8 cellular contexts compared by ENCODE assay signal in genomic region chr5:132961887-132962286, GRCh38.
DNase-seq lines count a peak whose midpoint lies in the region; ATAC-seq lines count a peak whose summit lies in the region.

No MANE protein-coding gene starts in this region.

- peak overlapping the region; percentile 91 to 100 (median 95) for H3K9ac ChIP-seq in BLaER1 treated with 17β-estradiol and CSF1 and Interleukin-3, amounts not matched to agents 10 nM and 100 nM

- peaks cover 44 to 61% (median 54%) of the 10 kb centered on the region in 11 experiments for H4K20me1 ChIP-seq in BLaER1 treated with 17β-estradiol and CSF1 and Interleukin-3, amounts not matched to agents 10 nM and 100 nM

- DNase-seq in caudate nucleus (lab: John Stamatoyannopoulos, UW): no peak
- DNase-seq in midbrain (lab: John Stamatoyannopoulos, UW): peak; percentile 3
- no peak for DNase-seq in cerebellar nuclear complex (lab: John Stamatoyannopoulos, UW)
- no peak for DNase-seq in LoVo (ENCODE audit: low spot score)

- H3K27me3 ChIP-seq in BLaER1 treated with 17β-estradiol and CSF1 and Interleukin-3, amounts not matched to agents 10 nM and 100 nM: no peaks in the 10 kb centered on the region

- peak overlapping the region; percentile 69 to 93 (median 84) for H3K4me3 ChIP-seq in BLaER1 treated with 17β-estradiol and CSF1 and Interleukin-3, amounts not matched to agents 10 nM and 100 nM

- peak overlapping the region; percentile 79 to 93 (median 84) for H3K4me2 ChIP-seq in BLaER1 treated with 17β-estradiol and CSF1 and Interleukin-3, amounts not matched to agents 10 nM and 100 nM

- H3K27ac ChIP-seq in BLaER1 treated with 17β-estradiol and CSF1 and Interleukin-3, amounts not matched to agents 10 nM and 100 nM: peak overlapping the region; percentile 86 to 98 (median 91); a peak in 21 of 22 replicates
- peak overlapping the region; percentile 65 for H3K27ac ChIP-seq in KOPT-K1 (ENCODE audit: low read depth, low read length, poor library complexity, severe bottlenecking)
- peak overlapping the region; percentile 98 for H3K27ac ChIP-seq in caudate nucleus (ENCODE audit: low read depth, low read length)

- peaks cover 15 to 41% (median 21%) of the 10 kb centered on the region in 10 experiments for H3K4me1 ChIP-seq in BLaER1 treated with 17β-estradiol and CSF1 and Interleukin-3, amounts not matched to agents 10 nM and 100 nM

- ATAC-seq in HG02885 (IDR thresholded peaks at IDR 0.05; ENCODE audit: poor library complexity, unreplicated experiment) (no peak), HG03097 (IDR thresholded peaks at IDR 0.05; ENCODE audit: low FRiP score, unreplicated experiment) (no peak)

- H3K36me3 ChIP-seq in BLaER1 treated with 17β-estradiol and CSF1 and Interleukin-3, amounts not matched to agents 10 nM and 100 nM: peaks cover 7 to 42% (median 19%) of the 10 kb centered on the region in 11 experiments; a peak in 20 of 22 replicates
- H3K36me3 ChIP-seq in KOPT-K1 (ENCODE audit: insufficient read depth, low read length): peaks cover 9% of the 10 kb centered on the region

- no peaks in the 10 kb centered on the region for H3K9me3 ChIP-seq in BLaER1 treated with 17β-estradiol and CSF1 and Interleukin-3, amounts not matched to agents 10 nM and 100 nM (replicated peaks in 1 of 11)
- H3K9me3 ChIP-seq in KOPT-K1 (ENCODE audit: insufficient read depth, low read length, poor library complexity, severe bottlenecking): no peaks in the 10 kb centered on the region
